In genomic region chr3:161273589-161274218, GRCh38 we compare ENCODE assay signal across 9 cellular contexts. TPM values are rescaled to one million over a fixed set of nuclear protein-coding genes. Genes with fewer than 3 reads are reported as not detected.
DNase-seq lines count a peak whose midpoint lies in the region; ATAC-seq and TF ChIP-seq lines count a peak whose summit lies in the region.
"Had no signal": no experiment of that assay in that cellular context is flagged by ENCODE, and none has a peak within 500 bp of the region (broad histone marks: within the 10 kb centered on the region; RNA-seq: fewer than 3 reads in every experiment).

No MANE protein-coding gene starts in this region.

- H3K9me3 ChIP-seq in CD4-positive, alpha-beta memory T cell (ENCODE audit: control insufficient read depth in 1 of 2, low read length in 2 of 2), result no peaks in the 10 kb centered on the region
- no peaks in the 10 kb centered on the region for H3K9me3 ChIP-seq in PC-3 (ENCODE audit: low read length)

- H3K4me3 Mint-ChIP-seq in CD4-positive, alpha-beta memory T cell, result no peak overlapping the region
- H3K4me3 Mint-ChIP-seq in nephron, result no peak overlapping the region

- H3K27me3 ChIP-seq in CD4-positive, alpha-beta memory T cell (ENCODE audit: insufficient read depth, low read length), result no peaks in the 10 kb centered on the region
- H3K27me3 ChIP-seq in PC-3 (ENCODE audit: low read length), result no peaks in the 10 kb centered on the region

- no peaks in the 10 kb centered on the region for H3K9me2 ChIP-seq in PC-3 (replicated peaks; ENCODE audit: low read length)

- no TSS peak for BruUV-seq in PC-3 (replicated peaks; lab: Mats Ljungman, UMichigan)

- peak; percentile 46 for TF ChIP-seq CTCF in GM13977 (IDR thresholded peaks at IDR 0.05; ENCODE audit: extremely low read depth, insufficient read depth, missing control alignments)
- peak; percentile 85 for TF ChIP-seq CTCF in PC-3 (conservative IDR thresholded peaks at IDR 0.05; ENCODE audit: low read depth, low read length)
- peak; percentile 63 for TF ChIP-seq CTCF in coronary artery (IDR thresholded peaks at IDR 0.05)
- TF ChIP-seq CTCF in nephron (IDR thresholded peaks at IDR 0.05; ENCODE audit: unreplicated experiment in 3 of 3), result peak; percentile 63 to 87 (median 72)

- H3K4me3 ChIP-seq in CD4-positive, alpha-beta memory T cell (ENCODE audit: low read length in 2 of 2), result no peak overlapping the region
- H3K4me3 ChIP-seq in PC-3 (ENCODE audit: low read length) (no peak overlapping the region), coronary artery (no peak overlapping the region)
- H3K4me3 ChIP-seq: mucosa of descending colon had no signal

- no peaks in the 10 kb centered on the region for H3K79me2 ChIP-seq in PC-3 (ENCODE audit: low read length)

- intact Hi-C loops in CD4-positive, alpha-beta memory T cell (cut with micrococcal nuclease), result loop anchor here (1.0 to 5.0 kb wide), 4 partner anchors 39 to 566 kb away; no protein-coding TSS in a partner anchor
- intact Hi-C loops in PC-3 (cut with micrococcal nuclease), result loop anchor here (1.0 to 5.0 kb wide), 9 partner anchors 49 to 696 kb away; partner anchors contain the start of genes B3GALNT1 and SPTSSB

- in situ Hi-C loops in GM13977 (cut with MboI; ENCODE audit: low pct_unique_long_range_greater_than_20kb, low sequenced_read_pairs, unreplicated experiment), result loop anchor here (10.0 kb wide), 2 partner anchors 131 to 319 kb away; no protein-coding TSS in a partner anchor

- H3K36me3 ChIP-seq in CD4-positive, alpha-beta memory T cell (ENCODE audit: insufficient read depth, low read length), result no peaks in the 10 kb centered on the region
- peaks cover 11% of the 10 kb centered on the region; the same call in 1 of the 2 replicates for H3K36me3 ChIP-seq in PC-3 (ENCODE audit: low read depth, low read length)

- peak in 4 of 5 donors; percentile 27 to 50 (median 36) for DNase-seq in CD4-positive, alpha-beta memory T cell
- peak; percentile 8 for DNase-seq in GM13977 (ENCODE audit: low spot score)
- peak; percentile 81 for DNase-seq in PC-3
- DNase-seq in coronary artery (ENCODE audit: low spot score), result no peak
- no peak for DNase-seq in cerebellum (ENCODE audit: low spot score)

- H4K20me1 ChIP-seq in PC-3 (ENCODE audit: low read length), result no peaks in the 10 kb centered on the region

- CTCF ChIA-PET in CD4-positive, alpha-beta memory T cell (lab: Charles Lee; ENCODE audit: partially characterized antibody), result interaction anchor here (0.9 to 5.1 kb wide), 11 partner anchors 13 to 176 kb away, joined by 3 to 54 read pairs (median 6); no protein-coding TSS in a partner anchor
- CTCF ChIA-PET in PC-3 (lab: Charles Lee), result no interaction called here

- no peaks in the 10 kb centered on the region for H3F3A ChIP-seq in PC-3 (ENCODE audit: low read length, unreplicated experiment)

- POLR2A ChIA-PET in CD4-positive, alpha-beta memory T cell (lab: Charles Lee; ENCODE audit: partially characterized antibody), result no interaction called here
- POLR2A ChIA-PET in PC-3 (lab: Charles Lee; ENCODE audit: unreplicated experiment), result no interaction called here

- peaks cover 0 to 25% (median 16%) of the 10 kb centered on the region in 8 donors for H3K9me3 Mint-ChIP-seq in CD4-positive, alpha-beta memory T cell
- peaks cover 25% of the 10 kb centered on the region for H3K9me3 Mint-ChIP-seq in nephron

- H3K9ac ChIP-seq in PC-3 (ENCODE audit: low read length), result peak overlapping the region; percentile 42

- no peak overlapping the region for H3K4me2 ChIP-seq in PC-3 (ENCODE audit: low read length)

- H3K27ac Mint-ChIP-seq in CD4-positive, alpha-beta memory T cell, result no peak overlapping the region
- H3K27ac Mint-ChIP-seq in nephron, result no peak overlapping the region

- H3K4me1 Mint-ChIP-seq in CD4-positive, alpha-beta memory T cell, result peaks cover 0 to 3% (median under 1%) of the 10 kb centered on the region in 4 donors
- no peaks in the 10 kb centered on the region for H3K4me1 Mint-ChIP-seq in nephron

- H3K27ac ChIP-seq in CD4-positive, alpha-beta memory T cell (ENCODE audit: low read depth, low read length), result no peak overlapping the region
- H3K27ac ChIP-seq in PC-3 (ENCODE audit: low read length), result peak overlapping the region; percentile 50
- no peak overlapping the region for H3K27ac ChIP-seq in coronary artery

- ATAC-seq in PC-3 (peak; percentile 29), GM18867 (IDR thresholded peaks at IDR 0.05; ENCODE audit: unreplicated experiment) (no peak), HG03108 (IDR thresholded peaks at IDR 0.05; ENCODE audit: unreplicated experiment) (no peak)
- ATAC-seq: mucosa of descending colon had no signal

- H2AFZ ChIP-seq in PC-3 (ENCODE audit: low read length), result peak overlapping the region; percentile 18; the same call in 1 of the 2 replicates

- H3K36me3 Mint-ChIP-seq in CD4-positive, alpha-beta memory T cell, result peaks cover 13 to 30% of the 10 kb centered on the region in 2 donors
- peaks cover 30% of the 10 kb centered on the region for H3K36me3 Mint-ChIP-seq in nephron (ENCODE audit: low read depth)

- no peaks in the 10 kb centered on the region for H3K27me3 Mint-ChIP-seq in CD4-positive, alpha-beta memory T cell
- no peaks in the 10 kb centered on the region for H3K27me3 Mint-ChIP-seq in nephron (ENCODE audit: low read depth)

- no peaks in the 10 kb centered on the region for H3K4me1 ChIP-seq in CD4-positive, alpha-beta memory T cell (ENCODE audit: insufficient read depth, low read length)
- H3K4me1 ChIP-seq in PC-3 (ENCODE audit: insufficient read depth, low read length), result peaks cover 30% of the 10 kb centered on the region

RNA-seq across cellular contexts. Expression of gene NMD3, which starts 52.6 kb away (rescaled TPM):
- total RNA-seq in CD4-positive, alpha-beta memory T cell, result 10 to 100 TPM; 38.7 to 41.4 TPM
- 10 to 100 TPM; 42.8 to 52.6 TPM for polyA plus RNA-seq in CD4-positive, alpha-beta memory T cell
- total RNA-seq in PC-3 (2014; rRNA removed) (65.3 and 72.6 TPM in 2 replicates), cerebellum (74.4 TPM)

Comparison
In these comparisons a context has a peak if more than half of its experiments do, and no peak if none do; other contexts are left out.
1. DNase-seq: peak in CD4-positive, alpha-beta memory T cell (4 of 5), GM13977 (single experiment) and PC-3 (single experiment); none in coronary artery (single experiment) and cerebellum (single experiment).
2. Peak in every context shown above with its lines, with median percentiles within 50 percentile points of each other: CTCF ChIP-seq.